ENCODE assay signal across 9 cellular contexts in genomic region chr18:48935433-48935774, GRCh38. TPM values are rescaled to one million over a fixed set of nuclear protein-coding genes. Genes with fewer than 3 reads are reported as not detected.
DNase-seq lines count a peak whose midpoint lies in the region; ATAC-seq and TF ChIP-seq lines count a peak whose summit lies in the region.
"Had no signal": no experiment of that assay in that cellular context is flagged by ENCODE, and none has a peak within 500 bp of the region (broad histone marks: within the 10 kb centered on the region; RNA-seq: fewer than 3 reads in every experiment).

No MANE protein-coding gene starts in this region.

- H3K27me3 Mint-ChIP-seq in T-helper 17 cell: no peaks in the 10 kb centered on the region

- H3K36me3 Mint-ChIP-seq in T-helper 17 cell (ENCODE audit: low read depth): peaks cover 4% of the 10 kb centered on the region

- H3K36me3 ChIP-seq in fibroblast of lung (ENCODE audit: control insufficient read depth, insufficient read depth, low read length): no peaks in the 10 kb centered on the region

- DNase-seq in GM12865 (ENCODE audit: low read depth) (no peak), T-helper 17 cell (no peak), fibroblast of lung (ENCODE audit: low read depth in 2 of 2) (no peak), HuH-7 (ENCODE audit: low spot score) (no peak), foreskin keratinocyte (no peak), OCI-M1 (lab: John Stamatoyannopoulos, UW) (no peak)

- ATAC-seq in T-helper 17 cell (no peak), foreskin keratinocyte (no peak), HG02623 (IDR thresholded peaks at IDR 0.05; ENCODE audit: unreplicated experiment) (no peak)
- ATAC-seq: HCT116 had no signal

- H3K4me1 Mint-ChIP-seq in T-helper 17 cell: peaks cover 85% of the 10 kb centered on the region

- H3K4me1 ChIP-seq in fibroblast of lung (ENCODE audit: control insufficient read depth, extremely low read depth, insufficient read depth, low read length) (peaks cover 57% of the 10 kb centered on the region), foreskin keratinocyte (peaks cover 34% of the 10 kb centered on the region)

- H3K79me2 ChIP-seq in fibroblast of lung (ENCODE audit: control insufficient read depth, insufficient read depth, low read length): peaks cover 85% of the 10 kb centered on the region

- H3K27ac ChIP-seq in fibroblast of lung (ENCODE audit: insufficient read depth, low read length): peak overlapping the region; percentile 63
- peak overlapping the region in 17 of 21 experiments; percentile 13 to 81 (median 60) for H3K27ac ChIP-seq in skin epidermis
- no peak overlapping the region for H3K27ac ChIP-seq in foreskin keratinocyte

- no peak overlapping the region for H3K9ac ChIP-seq in fibroblast of lung (ENCODE audit: insufficient read depth, low read length)

- H4K20me1 ChIP-seq in fibroblast of lung (ENCODE audit: control insufficient read depth, extremely low read depth, insufficient read depth, low read length): no peaks in the 10 kb centered on the region

- H3K27me3 ChIP-seq in fibroblast of lung (ENCODE audit: control insufficient read depth, insufficient read depth, low read length) (no peaks in the 10 kb centered on the region), foreskin keratinocyte (no peaks in the 10 kb centered on the region)

- H3K4me2 ChIP-seq in fibroblast of lung (ENCODE audit: extremely low read depth, insufficient read depth, low read length): peak overlapping the region; percentile 75

- H3K4me3 ChIP-seq in GM12865 (ENCODE audit: low read depth, low read length) (peak overlapping the region; percentile 42), fibroblast of lung (replicated peaks in 1 of 4; ENCODE audit: control extremely low read depth in 1 of 4, insufficient read depth in 1 of 4, low read depth in 3 of 4, low read length in 4 of 4) (no peak overlapping the region), skin epidermis (no peak overlapping the region)

- TF ChIP-seq CTCF in GM12865 (IDR thresholded peaks at IDR 0.05; ENCODE audit: insufficient read depth, low read depth, low read length, missing control alignments): no peak
- no peak for TF ChIP-seq CTCF in fibroblast of lung (conservative IDR thresholded peaks at IDR 0.05 in 1 of 2, IDR thresholded peaks at IDR 0.05 in 1 of 2; ENCODE audit: low read depth in 1 of 2, low read length in 2 of 2)
- no peak for TF ChIP-seq CTCF in foreskin keratinocyte (conservative IDR thresholded peaks at IDR 0.05)

- H3K4me3 Mint-ChIP-seq in T-helper 17 cell: peak overlapping the region; percentile 84

- H2AFZ ChIP-seq in fibroblast of lung (ENCODE audit: low read length): no peak overlapping the region

- H3K9me3 ChIP-seq in T-helper 17 cell (ENCODE audit: control insufficient read depth, low read length, poor library complexity, severe bottlenecking) (no peaks in the 10 kb centered on the region), fibroblast of lung (ENCODE audit: control insufficient read depth, insufficient read depth, low read depth, low read length) (no peaks in the 10 kb centered on the region)

- H3K27ac Mint-ChIP-seq in T-helper 17 cell: peak overlapping the region; percentile 98

RNA-seq across cellular contexts. Expression of gene SMAD7, which starts 15.4 kb away (rescaled TPM):
- total RNA-seq in T-helper 17 cell (100 to 1,000 TPM; 161 to 181 TPM), fibroblast of lung (16.3 and 23.1 TPM in 2 replicates), foreskin keratinocyte (7.2 and 10.5 TPM in 2 replicates)
- polyA plus RNA-seq in fibroblast of lung (6.1 and 8.1 TPM in 2 replicates), foreskin keratinocyte (4.3 and 5.2 TPM in 2 replicates)
- polyA plus RNA-seq in fibroblast of lung (2012): 5.0 and 7.1 TPM in 2 replicates
- 14.3 and 26.8 TPM in 2 replicates for polyA minus RNA-seq in fibroblast of lung (ENCODE audit: low replicate concordance)
